ENCODE assay signal across 22 cellular contexts in the genomic region with DNA sequence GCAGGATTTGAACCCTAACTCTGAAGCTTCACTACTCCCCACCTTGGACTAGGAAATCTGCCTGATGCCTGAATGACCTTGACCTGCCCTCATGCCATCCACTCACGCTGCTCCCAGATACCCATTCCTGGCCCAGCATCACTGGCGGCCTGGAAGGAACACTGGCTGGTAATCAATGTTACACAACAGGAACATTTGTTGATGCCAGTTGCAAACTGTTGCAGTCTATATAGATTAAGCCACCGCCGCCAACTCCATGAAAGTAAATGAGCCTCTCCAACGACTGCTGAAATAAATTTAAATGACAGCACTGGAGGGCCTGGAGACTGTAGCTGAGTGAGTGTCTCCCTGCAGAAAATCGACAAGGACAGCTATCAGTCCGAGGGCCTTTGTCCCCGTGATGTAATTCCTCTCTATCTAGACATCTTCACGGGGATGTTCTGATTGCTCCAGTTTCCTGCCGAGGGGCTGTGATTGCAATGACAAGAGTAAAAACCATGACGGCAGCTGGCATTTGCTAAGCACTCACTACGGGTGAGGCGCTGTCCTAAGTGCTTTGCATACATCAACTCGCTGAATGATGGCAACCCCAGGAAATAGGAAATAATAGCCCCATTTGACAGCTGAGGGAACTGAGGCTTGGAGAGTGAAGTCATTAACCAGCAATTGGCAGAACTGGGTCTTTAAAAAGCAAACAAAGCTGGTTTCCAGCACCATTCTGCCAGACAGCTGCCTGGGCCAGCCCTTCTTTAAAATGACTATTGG.
DNase-seq lines count a peak whose midpoint lies in the region; ATAC-seq, FAIRE-seq and TF ChIP-seq lines count a peak whose summit lies in the region.
"Had no signal": no experiment of that assay in that cellular context is flagged by ENCODE, and none has a peak within 500 bp of the region (broad histone marks: within the 10 kb centered on the region; RNA-seq: fewer than 3 reads in every experiment).

No MANE protein-coding gene starts in this region.

- no peak for TF ChIP-seq POLR2A in breast epithelium (IDR thresholded peaks at IDR 0.05)
- TF ChIP-seq POLR2A in esophagus squamous epithelium (IDR thresholded peaks at IDR 0.05): no peak

- WGBS in esophagus squamous epithelium, 2 donors: 68 to 71% methylated on average over 12 to 14 of the region's 14 CpGs

- H3K4me1 Mint-ChIP-seq in nephron progenitor cell: peaks cover 8% of the 10 kb centered on the region

- H3K27me3 ChIP-seq in BLaER1 (no peaks in the 10 kb centered on the region), left lung (peaks cover 0 to 19% of the 10 kb centered on the region in 2 donors), breast epithelium (no peaks in the 10 kb centered on the region), esophagus squamous epithelium (peaks cover 0 to 31% (median 0%) of the 10 kb centered on the region in 4 donors)

- H3K4me3 Mint-ChIP-seq in nephron progenitor cell: no peak overlapping the region
- H3K4me3 Mint-ChIP-seq: B cell; CD4-positive, alpha-beta memory T cell; HFFc6 had no signal

- H3K27ac Mint-ChIP-seq in nephron progenitor cell: peak overlapping the region; percentile 48
- H3K27ac Mint-ChIP-seq: B cell; CD4-positive, alpha-beta memory T cell; HFFc6 had no signal

- H3K4me3 ChIP-seq in BLaER1 (no peak overlapping the region), left lung (no peak overlapping the region), breast epithelium (no peak overlapping the region), esophagus squamous epithelium (no peak overlapping the region)
- H3K4me3 ChIP-seq: HAP-1 had no signal

- no peaks in the 10 kb centered on the region for H3K9me3 Mint-ChIP-seq in nephron progenitor cell
- H3K9me3 Mint-ChIP-seq: CD4-positive, alpha-beta memory T cell; HFFc6 had no signal

- H4K20me1 ChIP-seq in BLaER1: no peaks in the 10 kb centered on the region

- H3K4me1 ChIP-seq in BLaER1 (peaks cover 98% of the 10 kb centered on the region), left lung (no peaks in the 10 kb centered on the region), breast epithelium (no peaks in the 10 kb centered on the region), esophagus squamous epithelium (no peaks in the 10 kb centered on the region)
- H3K4me1 ChIP-seq: HAP-1 had no signal

- no peak for ATAC-seq in left lung

- H3K9ac ChIP-seq in BLaER1: 0 out of 2 replicates have a peak overlapping the region, but pooled peaks have one; percentile 67

- H3K36me3 Mint-ChIP-seq in nephron progenitor cell (ENCODE audit: low read depth): no peaks in the 10 kb centered on the region
- H3K36me3 Mint-ChIP-seq: CD4-positive, alpha-beta memory T cell had no signal

- DNase-seq in NCI-H1436 (lab: John Stamatoyannopoulos, UW) (peak; percentile 79), nephron progenitor cell (no peak), urothelium cell line (ENCODE audit: low spot score) (no peak), left lung (no peak), breast epithelium (ENCODE audit: low spot score in 2 of 2) (no peak), esophagus squamous epithelium (lab: John Stamatoyannopoulos, UW) (no peak)
- DNase-seq: C1 segment of cervical spinal cord; Calu3; CD4-positive, alpha-beta memory T cell; COR-L47; DMS53; DMS79 treated with DMSO at 0.1 percent for 48 hours; GF-D8; GOT3; HFFc6 had no signal

- peaks cover 12% of the 10 kb centered on the region for H3K27me3 Mint-ChIP-seq in nephron progenitor cell (ENCODE audit: low read depth, poor library complexity)

- H3K4me2 ChIP-seq in BLaER1: peak overlapping the region; percentile 85

- H3K36me3 ChIP-seq in BLaER1: no peaks in the 10 kb centered on the region
- H3K36me3 ChIP-seq in left lung: no peaks in the 10 kb centered on the region
- no peaks in the 10 kb centered on the region for H3K36me3 ChIP-seq in breast epithelium
- no peaks in the 10 kb centered on the region for H3K36me3 ChIP-seq in esophagus squamous epithelium
- H3K36me3 ChIP-seq: HAP-1 had no signal

- FAIRE-seq in urothelium cell line (lab: Jason Lieb, UNC): peak; percentile 93
- FAIRE-seq: A204.1, GM12892, H54 had no signal

- TF ChIP-seq CTCF in nephron progenitor cell (IDR thresholded peaks at IDR 0.05) (no peak), left lung (IDR thresholded peaks at IDR 0.05) (no peak), breast epithelium (IDR thresholded peaks at IDR 0.05) (no peak), esophagus squamous epithelium (IDR thresholded peaks at IDR 0.05) (no peak)

- intact Hi-C loops in left lung (cut with DNase I) (no loop called here), breast epithelium (cut with DNase I; ENCODE audit: low total_unique reads) (no loop called here), esophagus squamous epithelium (cut with DNase I) (no loop called here)

- H3K27ac ChIP-seq in BLaER1: peak overlapping the region; percentile 87
- no peak overlapping the region for H3K27ac ChIP-seq in left lung
- H3K27ac ChIP-seq in breast epithelium: no peak overlapping the region
- H3K27ac ChIP-seq in esophagus squamous epithelium: no peak overlapping the region
- H3K27ac ChIP-seq: 22Rv1 had no signal

- H3K9me3 ChIP-seq in BLaER1 (no peaks in the 10 kb centered on the region), left lung (no peaks in the 10 kb centered on the region), breast epithelium (no peaks in the 10 kb centered on the region), esophagus squamous epithelium (no peaks in the 10 kb centered on the region)
- H3K9me3 ChIP-seq: HAP-1 had no signal
